Comparison of ENCODE assay signal across 26 cellular contexts in the genomic region with DNA sequence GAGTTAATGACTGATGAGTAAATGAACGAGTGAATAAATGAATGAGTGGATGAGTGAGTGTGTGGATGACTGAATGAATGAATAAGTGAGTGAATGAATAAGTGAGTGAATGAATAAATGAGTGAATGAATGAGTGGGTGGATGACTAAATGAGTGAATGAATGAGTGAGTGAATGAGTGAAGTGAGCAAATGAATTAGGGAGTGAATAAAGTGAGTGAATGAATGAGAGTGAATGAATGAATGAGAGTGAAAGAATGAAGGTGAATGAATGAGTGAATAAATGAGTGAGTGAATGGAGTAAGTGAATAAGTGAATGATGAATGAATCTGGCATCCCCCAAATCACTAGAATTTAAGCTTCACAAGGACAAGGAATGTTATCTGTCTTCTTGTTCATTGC.
"Had no signal": no experiment of that assay in that cellular context is flagged by ENCODE, and none has a peak within 500 bp of the region (broad histone marks: within the 10 kb centered on the region; RNA-seq: fewer than 3 reads in every experiment).

No MANE protein-coding gene starts in this region.

- H3K9me3 ChIP-seq: MG63, Peyer's patch, SK-N-SH had no signal

- H3K36me3 ChIP-seq: MG63, Peyer's patch, SJSA1 had no signal

- H3K4me1 ChIP-seq: Peyer's patch, SJSA1 had no signal

- H3K4me2 ChIP-seq: SK-N-SH had no signal

- ATAC-seq: activated CD4-positive, alpha-beta T cell treated with anti-CD3 and anti-CD28 coated beads for 36 hours; activated CD4-positive, CD25-positive, alpha-beta regulatory T cell treated with anti-CD3 and anti-CD28 coated beads, Interleukin-2, amount 50 U/mL, for 24 hours; activated CD8-positive, alpha-beta T cell treated with anti-CD3 and anti-CD28 coated beads, Interleukin-2, amount 10 ng/mL, durations not matched to agents 7 days and 5 days; PC-3 had no signal

- H3K27me3 ChIP-seq: MG63, Peyer's patch, SJSA1 had no signal

- H3K9ac ChIP-seq: SK-N-SH had no signal

- FAIRE-seq: bronchial epithelial cell, TTC549 had no signal

- H3K4me3 ChIP-seq: MG63, Peyer's patch, SJSA1 had no signal

- DNase-seq: activated CD4-positive, alpha-beta T cell treated with anti-CD3 and anti-CD28 coated beads for 36 hours; activated CD4-positive, alpha-beta T cell treated with anti-CD3 and anti-CD28 coated beads, Interleukin-2, amount 10 ng/mL, durations not matched to agents 7 days and 5 days; activated CD4-positive, alpha-beta T cell treated with anti-CD3 and anti-CD28 coated beads, Interleukin-2, amount 50 U/mL, for 48 hours; activated CD8-positive, alpha-beta T cell treated with anti-CD3 and anti-CD28 coated beads, Interleukin-2, amount 10 ng/mL, durations not matched to agents 7 days and 5 days; activated gamma-delta T cell; activated naive CD4-positive, alpha-beta T cell treated with Interleukin-2 at 50 U/mL for 16 hours; activated naive CD8-positive, alpha-beta T cell treated with anti-CD3 and anti-CD28 coated beads, Interleukin-2, amount 10 ng/mL, durations not matched to agents 7 days and 5 days; activated T-cell treated with anti-CD3 and anti-CD28 coated beads, Interleukin-2, amount 50 U/mL, for 24 hours; cerebellar nuclear complex; MG63; NCI-H1048; NCI-H1105 treated with DMSO at 0.1 percent for 48 hours; NCI-H1436; NCI-H1694; NCI-H2029; NCI-H345; NCI-H524 treated with DMSO at 0.1 percent for 48 hours; PC-3; Peyer's patch; RPMI8226; SHP77 treated with DMSO at 0.1 percent for 48 hours; SK-N-SH had no signal

- H3K27ac ChIP-seq: Peyer's patch, SJSA1 had no signal
